In genomic region chr19:34490141-34490766, GRCh38 we compare ENCODE assay signal across 27 cellular contexts. TPM values are rescaled to one million over a fixed set of nuclear protein-coding genes. Genes with fewer than 3 reads are reported as not detected.
A peak's percentile ranks its signal among the peaks of the same experiment; 100 is the strongest.
DNase-seq lines count a peak whose midpoint lies in the region; ATAC-seq and TF ChIP-seq lines count a peak whose summit lies in the region.
"Had no signal": no experiment of that assay in that cellular context is flagged by ENCODE, and none has a peak within 500 bp of the region (broad histone marks: within the 10 kb centered on the region; RNA-seq: fewer than 3 reads in every experiment).

No MANE protein-coding gene starts in this region.

- TF ChIP-seq EP300 in upper lobe of left lung (IDR thresholded peaks at IDR 0.05): no peak

- no peaks in the 10 kb centered on the region for H3K27me3 ChIP-seq in H7 (ENCODE audit: control insufficient read depth, insufficient read depth, low read length)
- H3K27me3 ChIP-seq in mesenchymal stem cell (ENCODE audit: control insufficient read depth in 1 of 2, insufficient read depth in 1 of 2, low read length in 2 of 2): no peaks in the 10 kb centered on the region
- no peaks in the 10 kb centered on the region for H3K27me3 ChIP-seq in upper lobe of left lung
- H3K27me3 ChIP-seq: BLaER1 treated with 17β-estradiol and CSF1 and Interleukin-3, amounts not matched to agents 10 nM and 100 nM; SJCRH30 had no signal

- no peak for TF ChIP-seq CTCF in WTC11 (IDR thresholded peaks at IDR 0.05)
- no peak for TF ChIP-seq CTCF in upper lobe of left lung (IDR thresholded peaks at IDR 0.05)

- peak overlapping the region in 1 of 2 experiments; percentile 46 for H3K23ac ChIP-seq in mesenchymal stem cell (ENCODE audit: low read length in 2 of 2)

- DNase-seq in H7 (peak; percentile 30), WTC11 (ENCODE audit: low spot score) (peak; percentile 6), mesenchymal stem cell (no peak), upper lobe of left lung (no peak), GM19240 (ENCODE audit: insufficient read length, low spot score) (no peak), glomerular visceral epithelial cell (ENCODE audit: extremely low spot score) (no peak)
- DNase-seq: AML-193; CD4-positive, alpha-beta T cell; GOT3; HCEC 1CT; MV-4-11; NCI-H1105; NCI-H1436 treated with DMSO at 0.1 percent for 48 hours; NCI-H1930; NCI-H2107; NCI-H446; NCI-H524 treated with DMSO at 0.1 percent for 48 hours; NCI-H82; NK-92 treated with Interleukin-12 subunit alpha and Interleukin-12 subunit beta, amount 100 ng/mL, for 24 hours; PC-3; SJCRH30 had no signal

- ATAC-seq in WTC11 (no peak), upper lobe of left lung (ENCODE audit: low FRiP score in 2 of 2) (no peak), GM19397 (IDR thresholded peaks at IDR 0.05; ENCODE audit: unreplicated experiment) (no peak)
- ATAC-seq: HepG2, K562, PC-3 had no signal

- H2BK15ac ChIP-seq in mesenchymal stem cell (ENCODE audit: low read depth, poor library complexity, severe bottlenecking): no peak overlapping the region

- H3K4me3 ChIP-seq in H7 (ENCODE audit: insufficient read depth, low read depth, low read length): no peak overlapping the region
- no peak overlapping the region for H3K4me3 ChIP-seq in mesenchymal stem cell (ENCODE audit: insufficient read depth in 1 of 2, low read depth in 1 of 2, low read length in 2 of 2)
- H3K4me3 ChIP-seq in upper lobe of left lung: no peak overlapping the region
- H3K4me3 ChIP-seq: A549; BLaER1 treated with 17β-estradiol and CSF1 and Interleukin-3, amounts not matched to agents 10 nM and 100 nM; K562; SJCRH30 had no signal

- H3K9ac ChIP-seq in mesenchymal stem cell (ENCODE audit: low read length): no peak overlapping the region
- H3K9ac ChIP-seq: BLaER1 treated with 17β-estradiol and CSF1 and Interleukin-3, amounts not matched to agents 10 nM and 100 nM had no signal

- no peak overlapping the region for H2BK120ac ChIP-seq in mesenchymal stem cell (ENCODE audit: low read depth, low read length)

- no peak overlapping the region for H4K91ac ChIP-seq in mesenchymal stem cell (ENCODE audit: low read length)

- no peak overlapping the region for H2BK5ac ChIP-seq in mesenchymal stem cell (ENCODE audit: low read depth, low read length, poor library complexity, severe bottlenecking)

- no peak overlapping the region for H2AFZ ChIP-seq in mesenchymal stem cell (ENCODE audit: low read depth, low read length)

- peaks cover 50% of the 10 kb centered on the region for H3K79me1 ChIP-seq in mesenchymal stem cell (replicated peaks; ENCODE audit: low read length, poor library complexity, severe bottlenecking)

- H3K9me3 Mint-ChIP-seq in WTC11: no peaks in the 10 kb centered on the region
- H3K9me3 Mint-ChIP-seq: CD4-positive, alpha-beta T cell had no signal

- H3K14ac ChIP-seq in mesenchymal stem cell (ENCODE audit: low read length in 2 of 2): peak overlapping the region in 1 of 2 experiments; percentile 18

- no peaks in the 10 kb centered on the region; the same call in 1 of the 2 replicates for H3K27me3 Mint-ChIP-seq in WTC11 (ENCODE audit: low read depth)

- no peak overlapping the region for H3K18ac ChIP-seq in mesenchymal stem cell (ENCODE audit: low read depth in 1 of 2, low read length in 2 of 2)

- H4K8ac ChIP-seq in mesenchymal stem cell (ENCODE audit: low read length): peak overlapping the region; percentile 30

- no peak overlapping the region for H3K4me3 Mint-ChIP-seq in WTC11
- H3K4me3 Mint-ChIP-seq: CD4-positive, alpha-beta T cell had no signal

- H3K36me3 ChIP-seq in H7 (replicated peaks; ENCODE audit: control insufficient read depth, insufficient read depth, low read length) (peaks cover 2% of the 10 kb centered on the region), mesenchymal stem cell (ENCODE audit: control insufficient read depth in 1 of 2, insufficient read depth in 2 of 2, low read depth in 1 of 2, low read length in 2 of 2) (peaks cover 25 to 67% of the 10 kb centered on the region in 2 experiments), upper lobe of left lung (peaks cover 0 to 48% (median 31%) of the 10 kb centered on the region in 4 donors)

- no peak overlapping the region for H2AK5ac ChIP-seq in mesenchymal stem cell (ENCODE audit: low read length, severe bottlenecking)

- WGBS in mesenchymal stem cell: 96% methylated on average over 19 of the region's 19 CpGs
- WGBS in upper lobe of left lung, 2 donors: 91 to 93% methylated on average over 18 to 19 of the region's 19 CpGs

- H3K9me3 ChIP-seq in mesenchymal stem cell (ENCODE audit: control insufficient read depth, low read length) (no peaks in the 10 kb centered on the region), upper lobe of left lung (no peaks in the 10 kb centered on the region)
- H3K9me3 ChIP-seq: A549; BLaER1 treated with 17β-estradiol and CSF1 and Interleukin-3, amounts not matched to agents 10 nM and 100 nM; SJCRH30 had no signal

- H2BK12ac ChIP-seq in mesenchymal stem cell (ENCODE audit: low read length in 2 of 2): no peak overlapping the region

- peaks cover 13% of the 10 kb centered on the region for H3K36me3 Mint-ChIP-seq in WTC11

- no peak overlapping the region for H3K4me2 ChIP-seq in mesenchymal stem cell (ENCODE audit: low read length, poor library complexity, severe bottlenecking)
- H3K4me2 ChIP-seq: A549; BLaER1 treated with 17β-estradiol and CSF1 and Interleukin-3, amounts not matched to agents 10 nM and 100 nM had no signal

- no peak overlapping the region for H3K27ac Mint-ChIP-seq in WTC11
- H3K27ac Mint-ChIP-seq: CD4-positive, alpha-beta T cell had no signal

- H3K4ac ChIP-seq in mesenchymal stem cell (ENCODE audit: low read depth in 1 of 2, low read length in 2 of 2): no peak overlapping the region

- CTCF ChIA-PET in WTC11 (lab: Charles Lee): interaction anchor here (0.6 to 0.9 kb wide), 2 partner anchors 65 to 221 kb away, joined by 3 read pairs; no protein-coding TSS in a partner anchor

- 0 out of 2 replicates have a peak, but pooled peaks cover 2% of the 10 kb centered on the region for H3K4me1 Mint-ChIP-seq in WTC11

- POLR2A ChIA-PET in WTC11 (lab: Charles Lee): interaction anchor here (1.4 kb wide), 1 partner anchor 10 kb away, joined by 5 read pairs; no protein-coding TSS in a partner anchor

- no peak for TF ChIP-seq POLR2A in upper lobe of left lung (IDR thresholded peaks at IDR 0.05)

- H3K4me1 ChIP-seq in mesenchymal stem cell (ENCODE audit: control insufficient read depth, insufficient read depth, low read depth, low read length) (peaks cover 15% of the 10 kb centered on the region), upper lobe of left lung (peaks cover 0 to 11% (median 0%) of the 10 kb centered on the region in 4 donors)
- H3K4me1 ChIP-seq: A549, SJCRH30 had no signal

- H3K27ac ChIP-seq in mesenchymal stem cell (ENCODE audit: low read length, poor library complexity, severe bottlenecking) (no peak overlapping the region), upper lobe of left lung (peak overlapping the region in 3 of 4 donors; percentile 18 to 53 (median 39))
- H3K27ac ChIP-seq: A549; BLaER1 treated with 17β-estradiol and CSF1 and Interleukin-3, amounts not matched to agents 10 nM and 100 nM; HL-60; SJCRH30 had no signal

TF ChIP-seq in WTC11, 78 proteins besides CTCF, POLR2A, EP300 and RAD21:
- TF ChIP-seq OVOL2 (CRISPR knock-in tag; IDR thresholded peaks at IDR 0.05; ENCODE audit: borderline replicate concordance) (no peak), GABPB1 (CRISPR knock-in tag; IDR thresholded peaks at IDR 0.05) (no peak), ZNF219 (CRISPR knock-in tag; IDR thresholded peaks at IDR 0.05; ENCODE audit: borderline replicate concordance) (no peak), ETV6 (CRISPR knock-in tag; IDR thresholded peaks at IDR 0.05) (no peak), SMAD4 (CRISPR knock-in tag; IDR thresholded peaks at IDR 0.05) (no peak), CREB1 (CRISPR knock-in tag; IDR thresholded peaks at IDR 0.05) (no peak), KAT7 (CRISPR knock-in tag; IDR thresholded peaks at IDR 0.05; ENCODE audit: borderline replicate concordance) (no peak), ESRRA (CRISPR knock-in tag; IDR thresholded peaks at IDR 0.05; ENCODE audit: borderline replicate concordance) (no peak), ZNF423 (CRISPR knock-in tag; IDR thresholded peaks at IDR 0.05) (no peak), TEAD1 (CRISPR knock-in tag; IDR thresholded peaks at IDR 0.05) (no peak), PREB (CRISPR knock-in tag; IDR thresholded peaks at IDR 0.05; ENCODE audit: borderline replicate concordance) (no peak), EMX1 (CRISPR knock-in tag; IDR thresholded peaks at IDR 0.05) (no peak), ZNF512 (CRISPR knock-in tag; IDR thresholded peaks at IDR 0.05; ENCODE audit: borderline replicate concordance) (no peak)
TF ChIP-seq in WTC11: peak in this region for 0.

RNA-seq across cellular contexts. Expression of gene WTIP, which starts 8.7 kb away (rescaled TPM):
- total RNA-seq in H7 (2014; rRNA removed; shearing (Covaris generic)): 12.5 and 14.8 TPM in 2 replicates
- total RNA-seq in WTC11 (2021) (14.3 to 18.1 TPM (median 16.0 TPM) in 3 replicates), upper lobe of left lung (10 to 100 TPM; 18.7 to 93.3 (median 56.9) TPM)
- polyA plus RNA-seq in mesenchymal stem cell (2013, experiment 1 of 2): 6.3 TPM
- polyA plus RNA-seq in mesenchymal stem cell (2013, experiment 2 of 2): 5.7 TPM

Comparison
In these comparisons a context has a peak if more than half of its experiments do, and no peak if none do; other contexts are left out.
1. DNase-seq: peak in H7 (single experiment) and WTC11 (single experiment); none in mesenchymal stem cell (single experiment), upper lobe of left lung (0 of 2), GM19240 (single experiment) and glomerular visceral epithelial cell (single experiment).